1 cellular context compared by ENCODE assay signal in genomic region chr9:101126556-101126955, GRCh38.
TF ChIP-seq lines count a peak whose summit lies in the region.

No MANE protein-coding gene starts in this region.

TF ChIP-seq in GM23338, 12 proteins besides CTCF, POLR2A, EP300 and RAD21 (continued from another document):
- TF ChIP-seq, protein P1, sequence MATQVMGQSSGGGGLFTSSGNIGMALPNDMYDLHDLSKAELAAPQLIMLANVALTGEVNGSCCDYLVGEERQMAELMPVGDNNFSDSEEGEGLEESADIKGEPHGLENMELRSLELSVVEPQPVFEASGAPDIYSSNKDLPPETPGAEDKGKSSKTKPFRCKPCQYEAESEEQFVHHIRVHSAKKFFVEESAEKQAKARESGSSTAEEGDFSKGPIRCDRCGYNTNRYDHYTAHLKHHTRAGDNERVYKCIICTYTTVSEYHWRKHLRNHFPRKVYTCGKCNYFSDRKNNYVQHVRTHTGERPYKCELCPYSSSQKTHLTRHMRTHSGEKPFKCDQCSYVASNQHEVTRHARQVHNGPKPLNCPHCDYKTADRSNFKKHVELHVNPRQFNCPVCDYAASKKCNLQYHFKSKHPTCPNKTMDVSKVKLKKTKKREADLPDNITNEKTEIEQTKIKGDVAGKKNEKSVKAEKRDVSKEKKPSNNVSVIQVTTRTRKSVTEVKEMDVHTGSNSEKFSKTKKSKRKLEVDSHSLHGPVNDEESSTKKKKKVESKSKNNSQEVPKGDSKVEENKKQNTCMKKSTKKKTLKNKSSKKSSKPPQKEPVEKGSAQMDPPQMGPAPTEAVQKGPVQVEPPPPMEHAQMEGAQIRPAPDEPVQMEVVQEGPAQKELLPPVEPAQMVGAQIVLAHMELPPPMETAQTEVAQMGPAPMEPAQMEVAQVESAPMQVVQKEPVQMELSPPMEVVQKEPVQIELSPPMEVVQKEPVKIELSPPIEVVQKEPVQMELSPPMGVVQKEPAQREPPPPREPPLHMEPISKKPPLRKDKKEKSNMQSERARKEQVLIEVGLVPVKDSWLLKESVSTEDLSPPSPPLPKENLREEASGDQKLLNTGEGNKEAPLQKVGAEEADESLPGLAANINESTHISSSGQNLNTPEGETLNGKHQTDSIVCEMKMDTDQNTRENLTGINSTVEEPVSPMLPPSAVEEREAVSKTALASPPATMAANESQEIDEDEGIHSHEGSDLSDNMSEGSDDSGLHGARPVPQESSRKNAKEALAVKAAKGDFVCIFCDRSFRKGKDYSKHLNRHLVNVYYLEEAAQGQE (IDR thresholded peaks at IDR 0.05; ENCODE audit: unreplicated experiment), result no peak
- TF ChIP-seq POLR2AphosphoS5 (IDR thresholded peaks at IDR 0.05; ENCODE audit: low read depth) (no peak), CREB1 (CRISPR knock-in tag; IDR thresholded peaks at IDR 0.05; ENCODE audit: low read depth) (no peak), ZNF331 (CRISPR knock-in tag; IDR thresholded peaks at IDR 0.05; ENCODE audit: low read depth) (no peak), EZH2phosphoT487 (IDR thresholded peaks at IDR 0.05; ENCODE audit: unreplicated experiment) (no peak), STAT1 (IDR thresholded peaks at IDR 0.05; ENCODE audit: unreplicated experiment) (no peak)
- TF ChIP-seq, protein P2, sequence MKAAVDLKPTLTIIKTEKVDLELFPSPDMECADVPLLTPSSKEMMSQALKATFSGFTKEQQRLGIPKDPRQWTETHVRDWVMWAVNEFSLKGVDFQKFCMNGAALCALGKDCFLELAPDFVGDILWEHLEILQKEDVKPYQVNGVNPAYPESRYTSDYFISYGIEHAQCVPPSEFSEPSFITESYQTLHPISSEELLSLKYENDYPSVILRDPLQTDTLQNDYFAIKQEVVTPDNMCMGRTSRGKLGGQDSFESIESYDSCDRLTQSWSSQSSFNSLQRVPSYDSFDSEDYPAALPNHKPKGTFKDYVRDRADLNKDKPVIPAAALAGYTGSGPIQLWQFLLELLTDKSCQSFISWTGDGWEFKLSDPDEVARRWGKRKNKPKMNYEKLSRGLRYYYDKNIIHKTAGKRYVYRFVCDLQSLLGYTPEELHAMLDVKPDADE (IDR thresholded peaks at IDR 0.05), result no peak
